In genomic region chr5:34698109-34698419, GRCh38 we compare ENCODE assay signal across 17 cellular contexts. TPM values are rescaled to one million over a fixed set of nuclear protein-coding genes. Genes with fewer than 3 reads are reported as not detected.
A peak's percentile ranks its signal among the peaks of the same experiment; 100 is the strongest.
DNase-seq lines count a peak whose midpoint lies in the region; ATAC-seq, FAIRE-seq and TF ChIP-seq lines count a peak whose summit lies in the region.
"Had no signal": no experiment of that assay in that cellular context is flagged by ENCODE, and none has a peak within 500 bp of the region (broad histone marks: within the 10 kb centered on the region; RNA-seq: fewer than 3 reads in every experiment).

No MANE protein-coding gene starts in this region.

- ATAC-seq in HepG2 (no peak), right lobe of liver (no peak), K562 (no peak), GM19397 (IDR thresholded peaks at IDR 0.05; ENCODE audit: unreplicated experiment) (no peak)
- ATAC-seq: GM12878 had no signal

- DNase-seq in HepG2 (ENCODE audit: low spot score) (no peak), right lobe of liver (no peak), K562 (ENCODE audit: extremely low read depth in 1 of 4, low spot score in 3 of 4) (no peak), type B pancreatic cell (ENCODE audit: extremely low spot score, unreplicated experiment) (no peak), RWPE1 (ENCODE audit: low spot score) (no peak), right atrium auricular region (ENCODE audit: low spot score) (no peak)
- DNase-seq: 8988T; AML-193; CD8-positive, alpha-beta memory T cell; DMS79; GOT3; HCEC 1CT; Karpas-422 had no signal

- H3K79me2 ChIP-seq in HepG2 (ENCODE audit: insufficient read depth, low read length) (no peaks in the 10 kb centered on the region), K562 (ENCODE audit: control insufficient read depth, insufficient read depth, low read length) (peaks cover 29% of the 10 kb centered on the region; the same call in 2 of the 3 replicates)

- CTCF ChIA-PET in HepG2 (lab: Yijun Ruan, JAX; ENCODE audit: low intra/inter-chr PET ratio, low total read pairs): no interaction called here
- CTCF ChIA-PET in K562 (lab: Yijun Ruan, JAX; ENCODE audit: low intra/inter-chr PET ratio): no interaction called here
- CTCF ChIA-PET in RWPE1 (lab: Yijun Ruan, JAX): no interaction called here

- TF ChIP-seq POLR2A in HepG2 (IDR thresholded peaks at IDR 0.05; ENCODE audit: insufficient read depth in 1 of 2, low read depth in 2 of 2, low read length in 2 of 2): no peak
- TF ChIP-seq POLR2A in right lobe of liver (IDR thresholded peaks at IDR 0.05): no peak
- TF ChIP-seq POLR2A in K562 (conservative IDR thresholded peaks at IDR 0.05): no peak

- intact Hi-C loops in HepG2 (cut with micrococcal nuclease; ENCODE audit: unreplicated experiment) (no loop called here), right lobe of liver (cut with DNase I) (no loop called here), K562 (cut with micrococcal nuclease) (loop anchor here (5.0 kb wide), 1 partner anchor 219 kb away; the partner anchor contains the start of genes BRIX1 and RAD1)

- no peaks in the 10 kb centered on the region for H3K9me1 ChIP-seq in K562 (ENCODE audit: control insufficient read depth, insufficient read depth, low read length)

- peak overlapping the region; percentile 94 for H3K27ac Mint-ChIP-seq in type B pancreatic cell
- H3K27ac Mint-ChIP-seq: CD8-positive, alpha-beta memory T cell had no signal

- H3K4me1 Mint-ChIP-seq in type B pancreatic cell (ENCODE audit: unreplicated experiment): peaks cover 47% of the 10 kb centered on the region

- TF ChIP-seq EP300 in HepG2 (IDR thresholded peaks at IDR 0.05; ENCODE audit: low read depth in 2 of 2, low read length in 2 of 2): no peak
- no peak for TF ChIP-seq EP300 in HepG2 (CRISPR knock-in tag; IDR thresholded peaks at IDR 0.05; ENCODE audit: borderline replicate concordance)
- TF ChIP-seq EP300 in K562 (IDR thresholded peaks at IDR 0.05; ENCODE audit: low read length): no peak

- in situ Hi-C loops in HepG2 (cut with HindIII; ENCODE audit: extremely low pct_ligation_motif_present, low pct_unique_long_range_greater_than_20kb): no loop called here
- in situ Hi-C loops in K562 (cut with MboI): no loop called here

- POLR2A ChIA-PET in HepG2 (lab: Yijun Ruan, JAX): no interaction called here
- POLR2A ChIA-PET in K562 (lab: Yijun Ruan, JAX): no interaction called here
- POLR2A ChIA-PET in RWPE1 (lab: Yijun Ruan, JAX; ENCODE audit: low non-redundant PET): no interaction called here

- H3K4me1 ChIP-seq in HepG2 (ENCODE audit: insufficient read depth, low read length) (0 out of 2 replicates have a peak, but pooled peaks cover 6% of the 10 kb centered on the region), right lobe of liver (peaks cover 0 to 21% (median 0%) of the 10 kb centered on the region in 4 donors), K562 (replicated peaks in 1 of 2; ENCODE audit: control insufficient read depth in 2 of 2, insufficient read depth in 2 of 2, low read length in 2 of 2) (peaks cover 24 to 60% of the 10 kb centered on the region in 2 experiments), right atrium auricular region (peaks cover 0 to 4% of the 10 kb centered on the region in 2 donors)

- H3K27me3 Mint-ChIP-seq in type B pancreatic cell: no peaks in the 10 kb centered on the region

- H3K36me3 ChIP-seq in HepG2 (replicated peaks in 1 of 2; ENCODE audit: control insufficient read depth in 1 of 2, insufficient read depth in 2 of 2, low read length in 2 of 2): no peaks in the 10 kb centered on the region
- H3K36me3 ChIP-seq in right lobe of liver: no peaks in the 10 kb centered on the region
- peaks cover 10% of the 10 kb centered on the region for H3K36me3 ChIP-seq in K562 (ENCODE audit: control insufficient read depth, insufficient read depth, low read length)
- no peaks in the 10 kb centered on the region for H3K36me3 ChIP-seq in right atrium auricular region

- peaks cover 23% of the 10 kb centered on the region for H3K36me3 Mint-ChIP-seq in type B pancreatic cell
- H3K36me3 Mint-ChIP-seq: CD8-positive, alpha-beta memory T cell had no signal

- no peak overlapping the region for H3K27ac ChIP-seq in HepG2 (ENCODE audit: extremely low read length, insufficient read depth, low read length)
- no peak overlapping the region for H3K27ac ChIP-seq in right lobe of liver
- H3K27ac ChIP-seq in K562 (ENCODE audit: extremely low read depth, low read depth, low read length): peak overlapping the region; percentile 63; the same call in 1 of the 3 replicates
- H3K27ac ChIP-seq in RWPE1: no peak overlapping the region
- no peak overlapping the region for H3K27ac ChIP-seq in right atrium auricular region
- H3K27ac ChIP-seq: BLaER1 had no signal

- no peak overlapping the region for H3K4me2 ChIP-seq in HepG2 (ENCODE audit: low read depth, low read length)
- no peak overlapping the region for H3K4me2 ChIP-seq in K562 (ENCODE audit: insufficient read depth, low read length)
- H3K4me2 ChIP-seq: BLaER1 had no signal

- TF ChIP-seq RAD21 in HepG2 (CRISPR knock-in tag; IDR thresholded peaks at IDR 0.05) (no peak), K562 (CRISPR knock-in tag; conservative IDR thresholded peaks at IDR 0.05 in 1 of 2, IDR thresholded peaks at IDR 0.05 in 1 of 2) (no peak)

- FAIRE-seq in HepG2 (lab: Jason Lieb, UNC): no peak
- FAIRE-seq in K562 (lab: Jason Lieb, UNC): no peak
- FAIRE-seq: GM12878, GM18507 had no signal

- H3K9ac ChIP-seq in HepG2 (ENCODE audit: insufficient read depth, low read depth, low read length) (no peak overlapping the region), K562 (ENCODE audit: insufficient read depth in 1 of 2, low read depth in 2 of 2, low read length in 2 of 2) (no peak overlapping the region)
- H3K9ac ChIP-seq: BLaER1 had no signal

- no peaks in the 10 kb centered on the region for H3K9me3 Mint-ChIP-seq in type B pancreatic cell
- H3K9me3 Mint-ChIP-seq: CD8-positive, alpha-beta memory T cell had no signal

- TF ChIP-seq CTCF in HepG2 (CRISPR knock-in tag; IDR thresholded peaks at IDR 0.05): no peak
- TF ChIP-seq CTCF in right lobe of liver (IDR thresholded peaks at IDR 0.05): no peak
- no peak for TF ChIP-seq CTCF in K562 (IDR thresholded peaks at IDR 0.05 in 2 of 3, conservative IDR thresholded peaks at IDR 0.05 in 1 of 3; ENCODE audit: insufficient read depth in 2 of 3, low read depth in 1 of 3, low read length in 3 of 3)
- TF ChIP-seq CTCF in type B pancreatic cell (conservative IDR thresholded peaks at IDR 0.05): no peak
- TF ChIP-seq CTCF in RWPE1 (conservative IDR thresholded peaks at IDR 0.05; ENCODE audit: low read depth): no peak
- no peak for TF ChIP-seq CTCF in right atrium auricular region (IDR thresholded peaks at IDR 0.05)

- BruUV-seq in HepG2 (replicated peaks; lab: Mats Ljungman, UMichigan) (no TSS peak), K562 (replicated peaks; lab: Mats Ljungman, UMichigan) (no TSS peak)

- H3K9me3 ChIP-seq in HepG2 (ENCODE audit: low read length): no peaks in the 10 kb centered on the region
- no peaks in the 10 kb centered on the region for H3K9me3 ChIP-seq in right lobe of liver
- H3K9me3 ChIP-seq in K562 (replicated peaks; ENCODE audit: control insufficient read depth, insufficient read depth, low read depth, low read length): no peaks in the 10 kb centered on the region
- H3K9me3 ChIP-seq in right atrium auricular region: no peaks in the 10 kb centered on the region
- H3K9me3 ChIP-seq: BLaER1 had no signal

- H3K27me3 ChIP-seq in HepG2 (ENCODE audit: control insufficient read depth in 1 of 2, insufficient read depth in 2 of 2, low read length in 2 of 2) (no peaks in the 10 kb centered on the region), right lobe of liver (no peaks in the 10 kb centered on the region), K562 (ENCODE audit: control insufficient read depth in 2 of 2, insufficient read depth in 2 of 2, low read length in 2 of 2) (no peaks in the 10 kb centered on the region), right atrium auricular region (no peaks in the 10 kb centered on the region)
- H3K27me3 ChIP-seq: BLaER1 had no signal

- H4K20me1 ChIP-seq in HepG2 (ENCODE audit: insufficient read depth, low read length): no peaks in the 10 kb centered on the region
- H4K20me1 ChIP-seq in K562 (replicated peaks; ENCODE audit: control insufficient read depth, insufficient read depth, low read length): no peaks in the 10 kb centered on the region
- H4K20me1 ChIP-seq: BLaER1 had no signal

- H3K4me3 ChIP-seq in HepG2 (replicated peaks in 1 of 3; ENCODE audit: insufficient read depth in 1 of 3, low read depth in 2 of 3, low read length in 3 of 3): no peak overlapping the region
- no peak overlapping the region for H3K4me3 ChIP-seq in right lobe of liver
- no peak overlapping the region for H3K4me3 ChIP-seq in K562
- no peak overlapping the region for H3K4me3 ChIP-seq in right atrium auricular region
- H3K4me3 ChIP-seq: BLaER1, GM12878 had no signal

- H3K4me3 Mint-ChIP-seq in type B pancreatic cell: peak overlapping the region; percentile 2
- H3K4me3 Mint-ChIP-seq: CD8-positive, alpha-beta memory T cell had no signal

- H2AFZ ChIP-seq in HepG2 (ENCODE audit: low read length) (no peak overlapping the region), K562 (ENCODE audit: low read depth, low read length) (no peak overlapping the region)

RNA-seq across cellular contexts. Expression of gene RAI14, which starts 41.9 kb away (rescaled TPM):
- total RNA-seq in HepG2 (2016; rRNA removed; fragmentation: Illumina TruSeq; extraction: Trizol): 18.2 and 26.6 TPM in 2 replicates
- 2.0 and 2.7 TPM in 2 replicates for total RNA-seq in HepG2 (2016; cell fraction: cytosol; rRNA removed; fragmentation: Illumina TruSeq; extraction: Trizol; ENCODE audit: low read depth)
- total RNA-seq in HepG2 (2016; cell fraction: insoluble cytoplasmic fraction; rRNA removed; fragmentation: Illumina TruSeq; extraction: Trizol): 18.6 and 25.3 TPM in 2 replicates
- 10.1 and 10.7 TPM in 2 replicates for total RNA-seq in HepG2 (2016; cell fraction: membrane; rRNA removed; fragmentation: Illumina TruSeq; extraction: Trizol)
- total RNA-seq in HepG2 (2016; cell fraction: nucleus; rRNA removed; fragmentation: Illumina TruSeq; extraction: Trizol): 12.7 and 16.1 TPM in 2 replicates
- polyA plus RNA-seq in HepG2 (2011; rRNA removed): 12.3 and 12.6 TPM in 2 replicates
- 8.2 and 17.6 TPM in 2 replicates for polyA plus RNA-seq in HepG2 (2011; cell fraction: cytosol; rRNA removed)
- 9.7 and 9.9 TPM in 2 replicates for polyA plus RNA-seq in HepG2 (2011; cell fraction: nucleus; rRNA removed)
- polyA plus RNA-seq in HepG2 (2012): 9.8 and 13.8 TPM in 2 replicates
- polyA plus RNA-seq in HepG2 (2016; cell fraction: cytosol; fragmentation: Illumina TruSeq; extraction: Trizol; ENCODE audit: low read depth): 2.3 and 2.9 TPM in 2 replicates
- 21.5 and 21.9 TPM in 2 replicates for polyA plus RNA-seq in HepG2 (2016; cell fraction: insoluble cytoplasmic fraction; fragmentation: Illumina TruSeq; extraction: Trizol; ENCODE audit: low read depth)
- 4.3 and 5.3 TPM in 2 replicates for polyA plus RNA-seq in HepG2 (2016; cell fraction: membrane; fragmentation: Illumina TruSeq; extraction: Trizol; ENCODE audit: low read depth)
- 12.4 and 16.3 TPM in 2 replicates for polyA plus RNA-seq in HepG2 (2016; cell fraction: nucleus; fragmentation: Illumina TruSeq; extraction: Trizol; ENCODE audit: insufficient read depth, low read depth)
- polyA minus RNA-seq in HepG2 (2011; rRNA and poly(A)+ RNA removed; ENCODE audit: low replicate concordance): 23.8 and 42.0 TPM in 2 replicates
- polyA minus RNA-seq in HepG2 (2011; cell fraction: cytosol; rRNA and poly(A)+ RNA removed): 5.7 and 14.3 TPM in 2 replicates
- 13.2 and 14.3 TPM in 2 replicates for polyA minus RNA-seq in HepG2 (2011; cell fraction: nucleus; rRNA and poly(A)+ RNA removed)
- total RNA-seq in right lobe of liver: 10 to 100 TPM; 11.9 to 30.8 (median 20.8) TPM
- total RNA-seq in K562 (2011; cell fraction: chromatin; rRNA removed; ENCODE audit: low replicate concordance): 38.2 and 39.6 TPM in 2 replicates
- total RNA-seq in K562 (2011; cell fraction: nucleolus; rRNA removed): 12.7 and 17.1 TPM in 2 replicates
- 23.8 and 35.0 TPM in 2 replicates for total RNA-seq in K562 (2011; cell fraction: nucleoplasm; rRNA removed)
- 26.2 and 28.7 TPM in 2 replicates for total RNA-seq in K562 (2014; rRNA removed)
- 36.6 and 41.5 TPM in 2 replicates for total RNA-seq in K562 (2014; rRNA removed; fragmentation: Illumina TruSeq; extraction: Trizol)
- 24.9 and 26.9 TPM in 2 replicates for total RNA-seq in K562 (2015; rRNA removed; fragmentation: Illumina TruSeq; extraction: Trizol)
- 52.4 and 58.6 TPM in 2 replicates for total RNA-seq in K562 (2021)
- polyA plus RNA-seq in K562 (2011; rRNA removed): 21.1 and 34.8 TPM in 2 replicates
- 16.5 and 29.9 TPM in 2 replicates for polyA plus RNA-seq in K562 (2011; cell fraction: cytosol; rRNA removed)
- polyA plus RNA-seq in K562 (2011; cell fraction: nucleus; rRNA removed): 10.9 and 24.1 TPM in 2 replicates
- 17.2 and 23.2 TPM in 2 replicates for polyA plus RNA-seq in K562 (2012)
- 44.7 and 45.1 TPM in 2 replicates for polyA plus RNA-seq in K562 (2014; fragmentation: Illumina TruSeq; extraction: Trizol)
- 10 to 100 TPM; 11.3 to 12.6 TPM for polyA plus RNA-seq in K562 (2014; fragmentation: Nextera tagmentation; extraction: Ambion mirVana)
- polyA plus RNA-seq in K562 (2014; rRNA removed): 25.8 and 82.5 TPM in 2 replicates
- polyA minus RNA-seq in K562 (2011; rRNA and poly(A)+ RNA removed): 86.8 and 125 TPM in 2 replicates
- 23.6 and 23.8 TPM in 2 replicates for polyA minus RNA-seq in K562 (2011; cell fraction: cytosol; rRNA and poly(A)+ RNA removed)
- 8.6 and 11.3 TPM in 2 replicates for polyA minus RNA-seq in K562 (2011; cell fraction: nucleus; rRNA and poly(A)+ RNA removed)
- 83.1 and 102 TPM in 2 replicates for total RNA-seq in type B pancreatic cell (ENCODE audit: low replicate concordance)
- total RNA-seq in right atrium auricular region: 10 to 100 TPM; 14.0 to 21.3 TPM

Comparison
In these comparisons a context has a peak if more than half of its experiments do, and no peak if none do; other contexts are left out.
1. Of the 241 proteins assayed by ChIP-seq in both HepG2 and K562: peak only in HepG2: none; only in K562: PCBP2; in both: HNRNPK and PCBP1; in neither: 237; mixed calls (peak in some experiments, not most) for 1.